ENCODE assay signal across 2 cellular contexts in genomic region chr2:73811878-73812277, GRCh38.
A peak's percentile ranks its signal among the peaks of the same experiment; 100 is the strongest.
TF ChIP-seq lines count a peak whose summit lies in the region.

No MANE protein-coding gene starts in this region.

TF ChIP-seq in A549, 52 proteins besides CTCF, POLR2A, EP300 and RAD21:
- TF ChIP-seq MAFK (IDR thresholded peaks at IDR 0.05; ENCODE audit: partially characterized antibody) (peak; percentile 12), RFX5 (IDR thresholded peaks at IDR 0.05) (no peak)

TF ChIP-seq in K562, 482 proteins besides CTCF, POLR2A, EP300 and RAD21:
- no peak for TF ChIP-seq ZNF639 (CRISPR knock-in tag; conservative IDR thresholded peaks at IDR 0.05 in 1 of 2, IDR thresholded peaks at IDR 0.05 in 1 of 2)
- TF ChIP-seq NR2C1 (IDR thresholded peaks at IDR 0.05) = no peak
- no peak for TF ChIP-seq NR2C1 (tag; IDR thresholded peaks at IDR 0.05)
- no peak for TF ChIP-seq ZNF766 (CRISPR knock-in tag; conservative IDR thresholded peaks at IDR 0.05)
- TF ChIP-seq C11orf30 (IDR thresholded peaks at IDR 0.05; ENCODE audit: low read depth) = peak; percentile 57; the same call in 1 of the 2 replicates
- TF ChIP-seq FOXA3 (CRISPR knock-in tag; conservative IDR thresholded peaks at IDR 0.05 in 1 of 2, IDR thresholded peaks at IDR 0.05 in 1 of 2) = no peak
- TF ChIP-seq ARHGAP35 (IDR thresholded peaks at IDR 0.05; ENCODE audit: partially characterized antibody) = no peak
- no peak for TF ChIP-seq PTTG1 (tag; IDR thresholded peaks at IDR 0.05; ENCODE audit: low read depth)
- peak; percentile 81 for TF ChIP-seq ZNF316 (IDR thresholded peaks at IDR 0.05)
- no peak for TF ChIP-seq ZNF41 (CRISPR knock-in tag; conservative IDR thresholded peaks at IDR 0.05)
- no peak for TF ChIP-seq ILF3 (IDR thresholded peaks at IDR 0.05; ENCODE audit: borderline replicate concordance)
- TF ChIP-seq GMEB1 (CRISPR knock-in tag; IDR thresholded peaks at IDR 0.05) = no peak
- TF ChIP-seq TCFL5 (CRISPR knock-in tag; conservative IDR thresholded peaks at IDR 0.05) = no peak
- TF ChIP-seq PHF20 (IDR thresholded peaks at IDR 0.05; ENCODE audit: partially characterized antibody) = no peak
- TF ChIP-seq MAFG (tag; conservative IDR thresholded peaks at IDR 0.05) = peak; percentile 16; the same call in 1 of the 2 replicates
- TF ChIP-seq ZNF354B (CRISPR knock-in tag; IDR thresholded peaks at IDR 0.05) = no peak
- no peak for TF ChIP-seq SP2 (IDR thresholded peaks at IDR 0.05; ENCODE audit: extremely low read depth, low read depth, low read length, poor library complexity, severe bottlenecking)
- TF ChIP-seq STAT5A (IDR thresholded peaks at IDR 0.05; ENCODE audit: borderline replicate concordance, low read length) = no peak
- no peak for TF ChIP-seq TFAP4 (CRISPR knock-in tag; IDR thresholded peaks at IDR 0.05; ENCODE audit: borderline replicate concordance)
- no peak for TF ChIP-seq MXI1 (IDR thresholded peaks at IDR 0.05; ENCODE audit: low read depth, low read length)
- no peak for TF ChIP-seq ATF4 (CRISPR knock-in tag; IDR thresholded peaks at IDR 0.05)
- TF ChIP-seq TEAD1 (CRISPR knock-in tag; IDR thresholded peaks at IDR 0.05) = no peak
- TF ChIP-seq DMBX1 (CRISPR knock-in tag; IDR thresholded peaks at IDR 0.05; ENCODE audit: borderline replicate concordance) = no peak
- no peak for TF ChIP-seq ZNF384 (IDR thresholded peaks at IDR 0.05; ENCODE audit: low read depth, low read length)
- TF ChIP-seq ZNF696 (CRISPR knock-in tag; conservative IDR thresholded peaks at IDR 0.05) = no peak
